13 cellular contexts compared by ENCODE assay signal in genomic region chr5:131277415-131277814, GRCh38. TPM values are rescaled to one million over a fixed set of nuclear protein-coding genes. Genes with fewer than 3 reads are reported as not detected.
DNase-seq lines count a peak whose midpoint lies in the region; ATAC-seq and TF ChIP-seq lines count a peak whose summit lies in the region.
"Had no signal": no experiment of that assay in that cellular context is flagged by ENCODE, and none has a peak within 500 bp of the region (broad histone marks: within the 10 kb centered on the region; RNA-seq: fewer than 3 reads in every experiment).

No MANE protein-coding gene starts in this region.

- H3K4me1 ChIP-seq in CD4-positive, CD25-positive, alpha-beta regulatory T cell (ENCODE audit: control insufficient read depth, insufficient read depth, low read length, poor library complexity, severe bottlenecking), result peaks cover 86% of the 10 kb centered on the region
- H3K4me1 ChIP-seq in GM23338 (ENCODE audit: insufficient read depth), result no peaks in the 10 kb centered on the region
- peaks cover 63 to 82% of the 10 kb centered on the region in 2 donors for H3K4me1 ChIP-seq in naive thymus-derived CD4-positive, alpha-beta T cell (ENCODE audit: control insufficient read depth in 2 of 2, insufficient read depth in 2 of 2, low read length in 2 of 2)

- H3K9me3 ChIP-seq in CD4-positive, CD25-positive, alpha-beta regulatory T cell (ENCODE audit: control insufficient read depth in 2 of 2, low read length in 2 of 2), result no peaks in the 10 kb centered on the region
- H3K9me3 ChIP-seq in naive thymus-derived CD4-positive, alpha-beta T cell (ENCODE audit: control insufficient read depth in 2 of 3, low read length in 3 of 3), result no peaks in the 10 kb centered on the region
- H3K9me3 ChIP-seq: BLaER1, left ventricle myocardium inferior had no signal

- H3K9me2 ChIP-seq in GM23338 (ENCODE audit: insufficient read depth), result no peaks in the 10 kb centered on the region

- peaks cover 7% of the 10 kb centered on the region; the same call in 1 of the 2 replicates for H4K20me1 ChIP-seq in GM23338 (replicated peaks; ENCODE audit: insufficient read depth)

- H3K79me2 ChIP-seq in GM23338 (replicated peaks; ENCODE audit: insufficient read depth), result peaks cover 81% of the 10 kb centered on the region

- peaks cover 6% of the 10 kb centered on the region; the same call in 1 of the 2 replicates for H3F3A ChIP-seq in GM23338 (replicated peaks; ENCODE audit: low read depth)

- H2AFZ ChIP-seq in GM23338, result no peak overlapping the region

- no peak for TF ChIP-seq CTCF in GM23338 (conservative IDR thresholded peaks at IDR 0.05; ENCODE audit: low read depth in 2 of 2)

- POLR2A ChIA-PET in naive thymus-derived CD4-positive, alpha-beta T cell (lab: Charles Lee), result interaction anchor here (0.8 to 10.7 kb wide), 10 partner anchors 12 to 116 kb away, joined by 3 to 176 read pairs (median 4); partner anchors contain the start of gene CDC42SE2

- H3K27ac Mint-ChIP-seq in CD4-positive, CD25-positive, alpha-beta regulatory T cell, result peak overlapping the region; percentile 68 to 85 (median 81)
- H3K27ac Mint-ChIP-seq in GM23338, result no peak overlapping the region
- H3K27ac Mint-ChIP-seq in activated T-helper 17 cell treated with anti-CD3 and anti-CD28 coated beads, Interleukin-2, amount 50 U/mL, for 72 hours, result peak overlapping the region; percentile 99
- H3K27ac Mint-ChIP-seq in naive thymus-derived CD4-positive, alpha-beta T cell, result peak overlapping the region; percentile 84 to 98 (median 91)

- TF ChIP-seq POLR2A in erythroblast (IDR thresholded peaks at IDR 0.05; ENCODE audit: low read length), result no peak

- no peak for DNase-seq in CD4-positive, CD25-positive, alpha-beta regulatory T cell
- DNase-seq in GM23338 (ENCODE audit: low spot score) (no peak), erythroblast (lab: John Stamatoyannopoulos, UW) (no peak), putamen (ENCODE audit: low spot score) (no peak), DMS153 (lab: John Stamatoyannopoulos, UW) (no peak)
- DNase-seq in naive thymus-derived CD4-positive, alpha-beta T cell, result no peak
- DNase-seq: activated CD4-positive, alpha-beta T cell treated with anti-CD3 and anti-CD28 coated beads, Interleukin-2, amount 50 U/mL, for 4 hours; IMR-90; left ventricle myocardium inferior; NCI-H2107; T-helper 9 cell had no signal

- H3K27me3 ChIP-seq in CD4-positive, CD25-positive, alpha-beta regulatory T cell (ENCODE audit: control insufficient read depth, insufficient read depth, low read length), result no peaks in the 10 kb centered on the region
- H3K27me3 ChIP-seq in GM23338 (ENCODE audit: insufficient read depth), result no peaks in the 10 kb centered on the region
- no peaks in the 10 kb centered on the region for H3K27me3 ChIP-seq in naive thymus-derived CD4-positive, alpha-beta T cell (ENCODE audit: control insufficient read depth in 2 of 2, insufficient read depth in 2 of 2, low read length in 2 of 2)
- H3K27me3 ChIP-seq: BLaER1 had no signal

- H3K27me3 Mint-ChIP-seq in CD4-positive, CD25-positive, alpha-beta regulatory T cell, result peaks cover 19% of the 10 kb centered on the region
- H3K27me3 Mint-ChIP-seq in GM23338 (ENCODE audit: insufficient read depth, low read depth, poor library complexity), result peaks cover 16% of the 10 kb centered on the region
- H3K27me3 Mint-ChIP-seq in activated T-helper 17 cell treated with anti-CD3 and anti-CD28 coated beads, Interleukin-2, amount 50 U/mL, for 72 hours, result no peaks in the 10 kb centered on the region
- peaks cover 0 to 3% (median 0%) of the 10 kb centered on the region in 5 donors for H3K27me3 Mint-ChIP-seq in naive thymus-derived CD4-positive, alpha-beta T cell

- intact Hi-C loops in naive thymus-derived CD4-positive, alpha-beta T cell (cut with micrococcal nuclease), result loop anchor here in 1 of 2 donors (10.0 kb wide), 1 partner anchor 1217 kb away; the partner anchor contains the start of gene IRF1

- H3K4me1 Mint-ChIP-seq in CD4-positive, CD25-positive, alpha-beta regulatory T cell, result peaks cover 35 to 90% (median 77%) of the 10 kb centered on the region in 4 donors
- H3K4me1 Mint-ChIP-seq in GM23338, result peaks cover 13% of the 10 kb centered on the region
- H3K4me1 Mint-ChIP-seq in activated T-helper 17 cell treated with anti-CD3 and anti-CD28 coated beads, Interleukin-2, amount 50 U/mL, for 72 hours, result peaks cover 52% of the 10 kb centered on the region
- H3K4me1 Mint-ChIP-seq in naive thymus-derived CD4-positive, alpha-beta T cell, result peaks cover 43 to 87% (median 75%) of the 10 kb centered on the region in 7 donors

- peaks cover 0 to 7% (median 0%) of the 10 kb centered on the region in 7 donors for H3K9me3 Mint-ChIP-seq in CD4-positive, CD25-positive, alpha-beta regulatory T cell
- peaks cover 23% of the 10 kb centered on the region for H3K9me3 Mint-ChIP-seq in GM23338
- H3K9me3 Mint-ChIP-seq in activated T-helper 17 cell treated with anti-CD3 and anti-CD28 coated beads, Interleukin-2, amount 50 U/mL, for 72 hours, result no peaks in the 10 kb centered on the region
- peaks cover 0 to 19% (median 0%) of the 10 kb centered on the region in 11 donors for H3K9me3 Mint-ChIP-seq in naive thymus-derived CD4-positive, alpha-beta T cell

- CTCF ChIA-PET in naive thymus-derived CD4-positive, alpha-beta T cell (lab: Charles Lee), result interaction anchor here (0.8 to 0.9 kb wide), 3 partner anchors 11 to 123 kb away, joined by 3 to 4 read pairs (median 3); no protein-coding TSS in a partner anchor

- peak overlapping the region; percentile 72 for H3K27ac ChIP-seq in CD4-positive, CD25-positive, alpha-beta regulatory T cell (ENCODE audit: insufficient read depth, low read length, poor library complexity, severe bottlenecking)
- peak overlapping the region; percentile 67 for H3K27ac ChIP-seq in GM23338 (ENCODE audit: low read depth)
- H3K27ac ChIP-seq in naive thymus-derived CD4-positive, alpha-beta T cell (ENCODE audit: low read depth, low read length), result peak overlapping the region; percentile 4
- H3K27ac ChIP-seq: BLaER1, left ventricle myocardium inferior had no signal

- no peak overlapping the region for H3K4me2 ChIP-seq in GM23338
- H3K4me2 ChIP-seq: BLaER1 had no signal

- ATAC-seq in CD4-positive, CD25-positive, alpha-beta regulatory T cell (ENCODE audit: low read depth in 2 of 2), result no peak
- no peak for ATAC-seq in GM23338
- ATAC-seq in activated T-helper 17 cell treated with anti-CD3 and anti-CD28 coated beads, Interleukin-2, amount 50 U/mL, for 72 hours (replicated peaks), result no peak
- no peak for ATAC-seq in naive thymus-derived CD4-positive, alpha-beta T cell

- H3K4me3 Mint-ChIP-seq in CD4-positive, CD25-positive, alpha-beta regulatory T cell, result peak overlapping the region; percentile 37 to 92 (median 81)
- H3K4me3 Mint-ChIP-seq in GM23338, result no peak overlapping the region
- peak overlapping the region; percentile 93 for H3K4me3 Mint-ChIP-seq in activated T-helper 17 cell treated with anti-CD3 and anti-CD28 coated beads, Interleukin-2, amount 50 U/mL, for 72 hours
- H3K4me3 Mint-ChIP-seq in naive thymus-derived CD4-positive, alpha-beta T cell, result peak overlapping the region; percentile 13 to 85 (median 69)

- peak overlapping the region; percentile 77 for H3K4me3 ChIP-seq in CD4-positive, CD25-positive, alpha-beta regulatory T cell (ENCODE audit: low read depth, low read length)
- no peak overlapping the region for H3K4me3 ChIP-seq in GM23338
- H3K4me3 ChIP-seq in naive thymus-derived CD4-positive, alpha-beta T cell (ENCODE audit: low read length), result no peak overlapping the region
- H3K4me3 ChIP-seq: BLaER1, left ventricle myocardium inferior had no signal

- peaks cover 17% of the 10 kb centered on the region for H3K36me3 Mint-ChIP-seq in CD4-positive, CD25-positive, alpha-beta regulatory T cell
- H3K36me3 Mint-ChIP-seq in GM23338 (ENCODE audit: low read depth), result peaks cover 20% of the 10 kb centered on the region; the same call in 2 of the 3 replicates
- H3K36me3 Mint-ChIP-seq in activated T-helper 17 cell treated with anti-CD3 and anti-CD28 coated beads, Interleukin-2, amount 50 U/mL, for 72 hours (ENCODE audit: low read depth), result peaks cover 82% of the 10 kb centered on the region
- H3K36me3 Mint-ChIP-seq in naive thymus-derived CD4-positive, alpha-beta T cell, result peaks cover 2 to 47% (median 9%) of the 10 kb centered on the region in 5 donors

- peaks cover under 1% of the 10 kb centered on the region for H3K36me3 ChIP-seq in CD4-positive, CD25-positive, alpha-beta regulatory T cell (ENCODE audit: control insufficient read depth, insufficient read depth, low read length)
- no peaks in the 10 kb centered on the region for H3K36me3 ChIP-seq in GM23338 (ENCODE audit: insufficient read depth)
- peaks cover 0 to 5% (median 0%) of the 10 kb centered on the region in 3 experiments for H3K36me3 ChIP-seq in naive thymus-derived CD4-positive, alpha-beta T cell (ENCODE audit: control insufficient read depth in 2 of 3, insufficient read depth in 3 of 3, low read length in 3 of 3)
- H3K36me3 ChIP-seq: left ventricle myocardium inferior had no signal

TF ChIP-seq in GM23338, 12 proteins besides CTCF, POLR2A, EP300 and RAD21 (continues in another document):
- TF ChIP-seq POLR2AphosphoS5 (IDR thresholded peaks at IDR 0.05; ENCODE audit: low read depth), result no peak
- TF ChIP-seq STAT1 (IDR thresholded peaks at IDR 0.05; ENCODE audit: unreplicated experiment), result no peak
- TF ChIP-seq CREB1 (CRISPR knock-in tag; IDR thresholded peaks at IDR 0.05; ENCODE audit: low read depth), result no peak

RNA-seq across cellular contexts. Expression of gene CDC42SE2, which starts 13.6 kb away (rescaled TPM):
- total RNA-seq in CD4-positive, CD25-positive, alpha-beta regulatory T cell, result 241 TPM
- polyA plus RNA-seq in CD4-positive, CD25-positive, alpha-beta regulatory T cell, result 100 to 1,000 TPM; 351 to 429 (median 379) TPM
- total RNA-seq in GM23338 (2014; rRNA removed; shearing (Covaris generic)), result 35.5 and 36.2 TPM in 2 replicates
- 22.3 and 24.2 TPM in 2 replicates for polyA plus RNA-seq in GM23338 (2016; fragmentation: Nextera tagmentation; extraction: Ambion mirVana)
- total RNA-seq in activated T-helper 17 cell treated with anti-CD3 and anti-CD28 coated beads, Interleukin-2, amount 50 U/mL, for 72 hours, result 100 to 1,000 TPM; 107 to 110 TPM
- 100 to 1,000 TPM; 143 to 265 (median 215) TPM for total RNA-seq in naive thymus-derived CD4-positive, alpha-beta T cell
- 100 to 1,000 TPM; 348 to 482 TPM for polyA plus RNA-seq in naive thymus-derived CD4-positive, alpha-beta T cell

Comparison
In these comparisons a context has a peak if more than half of its experiments do, and no peak if none do; other contexts are left out.
1. H3K27ac ChIP-seq: peak in every context shown above with its lines; median percentile 72 in CD4-positive, CD25-positive, alpha-beta regulatory T cell; 67 in GM23338; 4 in naive thymus-derived CD4-positive, alpha-beta T cell.